In the genomic region with DNA sequence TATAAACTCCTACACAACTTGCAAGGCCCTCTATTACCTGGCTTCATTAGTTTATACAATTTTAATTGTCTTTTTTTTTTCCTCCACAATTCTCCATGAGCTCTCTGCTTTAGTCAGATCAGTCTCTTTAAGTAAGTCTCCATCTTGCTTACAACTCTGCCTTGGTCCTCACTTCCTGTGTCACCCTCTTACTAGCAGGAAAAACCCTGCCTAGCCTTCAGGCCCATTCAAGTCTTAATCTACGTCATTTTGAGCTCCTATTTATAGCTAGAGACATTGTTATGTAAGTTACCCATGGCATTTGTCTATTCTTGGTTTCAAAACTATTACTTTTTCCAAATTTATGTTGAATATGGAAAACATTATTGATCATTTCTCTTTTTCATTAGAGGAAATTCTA, we compare ENCODE assay signal across 18 cellular contexts.
"Had no signal": no experiment of that assay in that cellular context is flagged by ENCODE, and none has a peak within 500 bp of the region (broad histone marks: within the 10 kb centered on the region; RNA-seq: fewer than 3 reads in every experiment).

No MANE protein-coding gene starts in this region.

- H3K27me3 Mint-ChIP-seq: activated CD8-positive, alpha-beta T cell treated with anti-CD3 and anti-CD28 coated beads for 36 hours; activated naive CD8-positive, alpha-beta T cell; brain; central memory CD8-positive, alpha-beta T cell; stimulated activated naive CD8-positive, alpha-beta T cell treated with anti-CD3 and anti-CD28 coated beads, Interleukin-15, amount 100 ng/mL, for 72 hours had no signal

- H3K27ac ChIP-seq: coronary artery, pancreas, sigmoid colon, spleen had no signal

- ATAC-seq: activated CD8-positive, alpha-beta T cell treated with anti-CD3 and anti-CD28 coated beads for 36 hours; activated T-cell treated with anti-CD3 and anti-CD28 coated beads, Interleukin-2, amount 50 U/mL, for 4 hours; left cardiac atrium; pancreas; stimulated activated naive CD8-positive, alpha-beta T cell treated with anti-CD3 and anti-CD28 coated beads, Interleukin-15, amount 100 ng/mL, for 72 hours; WTC11 had no signal

- H3K4me1 ChIP-seq: pancreas had no signal

- H3K4me1 Mint-ChIP-seq: central memory CD8-positive, alpha-beta T cell; stimulated activated naive CD8-positive, alpha-beta T cell treated with anti-CD3 and anti-CD28 coated beads, Interleukin-15, amount 100 ng/mL, for 72 hours had no signal

- H3K4me3 Mint-ChIP-seq: activated CD8-positive, alpha-beta T cell treated with anti-CD3 and anti-CD28 coated beads for 36 hours; activated naive CD8-positive, alpha-beta T cell; activated T-cell treated with anti-CD3 and anti-CD28 coated beads, Interleukin-2, amount 50 U/mL, for 4 hours; brain; central memory CD8-positive, alpha-beta T cell; stimulated activated naive CD8-positive, alpha-beta T cell treated with anti-CD3 and anti-CD28 coated beads, Interleukin-15, amount 100 ng/mL, for 72 hours; WTC11 had no signal

- H3K27me3 ChIP-seq: pancreas, sigmoid colon, spleen, uterus had no signal

- H3K36me3 ChIP-seq: pancreas, sigmoid colon, spleen, uterus had no signal

- H3K9me3 ChIP-seq: pancreas, sigmoid colon, spleen, uterus had no signal

- H3K27ac Mint-ChIP-seq: activated CD8-positive, alpha-beta T cell treated with anti-CD3 and anti-CD28 coated beads for 36 hours; activated naive CD8-positive, alpha-beta T cell; brain; stimulated activated naive CD8-positive, alpha-beta T cell treated with anti-CD3 and anti-CD28 coated beads, Interleukin-15, amount 100 ng/mL, for 72 hours; WTC11 had no signal

- H3K4me3 ChIP-seq: coronary artery, lung, pancreas, sigmoid colon, spleen, uterus had no signal

- DNase-seq: activated CD4-positive, alpha-beta T cell treated with anti-CD3 and anti-CD28 coated beads for 4 hours; activated CD8-positive, alpha-beta T cell treated with anti-CD3 and anti-CD28 coated beads for 36 hours; activated gamma-delta T cell; activated T-cell treated with anti-CD3 and anti-CD28 coated beads, Interleukin-2, amount 50 U/mL, for 4 hours; amygdala; head of caudate nucleus; left cardiac atrium; pancreas; sigmoid colon; spleen; stimulated activated naive CD8-positive, alpha-beta T cell treated with anti-CD3 and anti-CD28 coated beads, Interleukin-15, amount 100 ng/mL, for 72 hours; uterus had no signal
